31 cellular contexts compared by ENCODE assay signal in the genomic region with DNA sequence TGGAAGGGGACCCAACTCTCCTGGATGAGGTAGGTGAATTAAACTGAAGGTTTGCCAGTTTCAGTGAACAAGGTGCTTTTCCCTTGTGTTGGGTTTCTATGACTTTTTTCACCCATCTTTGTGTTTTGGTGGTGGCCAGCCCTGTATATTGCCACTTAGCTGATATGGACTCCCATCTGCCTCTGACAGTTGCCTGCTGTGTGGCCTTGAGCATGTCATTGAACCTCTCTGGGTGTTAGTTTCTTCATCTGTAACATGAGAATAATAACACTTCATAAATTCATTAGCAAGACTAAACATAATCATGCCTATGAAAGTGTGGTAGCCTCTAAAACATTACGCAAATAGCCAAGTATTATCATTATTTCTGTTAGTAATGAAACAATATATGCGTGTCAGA.
DNase-seq lines count a peak whose midpoint lies in the region; ATAC-seq, FAIRE-seq and TF ChIP-seq lines count a peak whose summit lies in the region.
"Had no signal": no experiment of that assay in that cellular context is flagged by ENCODE, and none has a peak within 500 bp of the region (broad histone marks: within the 10 kb centered on the region; RNA-seq: fewer than 3 reads in every experiment).

No MANE protein-coding gene starts in this region.

- no peak for TF ChIP-seq CTCF in K562 (IDR thresholded peaks at IDR 0.05 in 2 of 3, conservative IDR thresholded peaks at IDR 0.05 in 1 of 3; ENCODE audit: insufficient read depth in 2 of 3, low read depth in 1 of 3, low read length in 3 of 3)
- TF ChIP-seq CTCF in esophagus muscularis mucosa (IDR thresholded peaks at IDR 0.05): no peak
- TF ChIP-seq CTCF in progenitor cell of endocrine pancreas (IDR thresholded peaks at IDR 0.05; ENCODE audit: unreplicated experiment): no peak
- TF ChIP-seq CTCF in transverse colon (IDR thresholded peaks at IDR 0.05): no peak

- no peak for FAIRE-seq in K562 (lab: Jason Lieb, UNC)
- FAIRE-seq: GM18507, GM19239, HepG2 had no signal

- no peak for TF ChIP-seq RAD21 in K562 (CRISPR knock-in tag; conservative IDR thresholded peaks at IDR 0.05 in 1 of 2, IDR thresholded peaks at IDR 0.05 in 1 of 2)

- H3K27ac ChIP-seq in K562 (ENCODE audit: extremely low read depth, low read depth, low read length) (no peak overlapping the region), esophagus muscularis mucosa (replicated peaks in 1 of 4) (peak overlapping the region; percentile 68 to 78 (median 76)), transverse colon (peak overlapping the region; percentile 28 to 86 (median 66))
- H3K27ac ChIP-seq: coronary artery, lower lobe of right lung had no signal

- ATAC-seq in K562: no peak
- no peak for ATAC-seq in GM19395 (IDR thresholded peaks at IDR 0.05; ENCODE audit: unreplicated experiment)
- ATAC-seq in HG03175 (IDR thresholded peaks at IDR 0.05; ENCODE audit: unreplicated experiment): no peak
- no peak for ATAC-seq in GM21576 (IDR thresholded peaks at IDR 0.05; ENCODE audit: unreplicated experiment)
- ATAC-seq: effector memory CD8-positive, alpha-beta T cell; HepG2; lower lobe of right lung; natural killer cell treated with Interleukin-12 subunit alpha and Interleukin-12 subunit beta and Interleukin-15 and Interleukin-18, amount 100 ng/mL, for 72 hours; PC-3; SK-N-SH treated with all-trans-retinoic acid at 6 μM for 48 hours had no signal

- peak overlapping the region; percentile 59; the same call in 1 of the 2 replicates for H3K4me2 ChIP-seq in K562 (ENCODE audit: insufficient read depth, low read length)

- H3K4me1 Mint-ChIP-seq in progenitor cell of endocrine pancreas (ENCODE audit: low read depth): peaks cover 24% of the 10 kb centered on the region
- H3K4me1 Mint-ChIP-seq: activated B cell treated with CpG ODN at 0.5 μM for 24 hours; activated CD4-positive, alpha-beta T cell treated with anti-CD3 and anti-CD28 coated beads, Interleukin-2, amount 10 ng/mL, durations not matched to agents 7 days and 5 days; activated naive CD8-positive, alpha-beta T cell treated with anti-CD3 and anti-CD28 coated beads, Interleukin-2, amount 10 ng/mL, durations not matched to agents 7 days and 5 days; CD8-positive, alpha-beta memory T cell had no signal

- H3K9me3 Mint-ChIP-seq in progenitor cell of endocrine pancreas (ENCODE audit: low read depth): no peaks in the 10 kb centered on the region
- H3K9me3 Mint-ChIP-seq: activated B cell treated with CpG ODN at 0.5 μM for 24 hours; activated CD4-positive, alpha-beta T cell treated with anti-CD3 and anti-CD28 coated beads, Interleukin-2, amount 10 ng/mL, durations not matched to agents 7 days and 5 days; activated naive CD8-positive, alpha-beta T cell treated with anti-CD3 and anti-CD28 coated beads, Interleukin-2, amount 10 ng/mL, durations not matched to agents 7 days and 5 days; natural killer cell treated with Interleukin-12 subunit alpha and Interleukin-12 subunit beta and Interleukin-15 and Interleukin-18, amount 100 ng/mL, for 72 hours; T-helper 1 cell treated with Interleukin-12 subunit alpha and Interleukin-12 subunit beta and Interleukin-4 antibody, amounts not matched to agents 30 μg/mL and 1 μg/mL, for 36 hours had no signal

- H3K9me1 ChIP-seq in K562 (ENCODE audit: control insufficient read depth, insufficient read depth, low read length): no peaks in the 10 kb centered on the region

- TF ChIP-seq POLR2A in K562 (conservative IDR thresholded peaks at IDR 0.05) (no peak), esophagus muscularis mucosa (IDR thresholded peaks at IDR 0.05; ENCODE audit: low read depth) (no peak), transverse colon (IDR thresholded peaks at IDR 0.05) (no peak)

- TF ChIP-seq EP300 in K562 (IDR thresholded peaks at IDR 0.05; ENCODE audit: low read length) (no peak), esophagus muscularis mucosa (IDR thresholded peaks at IDR 0.05) (no peak), transverse colon (IDR thresholded peaks at IDR 0.05; ENCODE audit: low read depth) (no peak)

- WGBS in K562 (ENCODE audit: insufficient coverage, low coverage, missing lambda C conversion rate): 19% methylated on average over 2 of the region's 2 CpGs
- WGBS in esophagus muscularis mucosa: 87% methylated on average over 2 of the region's 2 CpGs
- WGBS in transverse colon (ENCODE audit: low coverage in 1 of 2), 2 donors: 95 to 96% methylated on average over 2 of the region's 2 CpGs

- peaks cover 0 to 15% of the 10 kb centered on the region in 2 experiments; a peak in 2 of 5 replicates for H3K4me1 ChIP-seq in K562 (replicated peaks in 1 of 2; ENCODE audit: control insufficient read depth in 2 of 2, insufficient read depth in 2 of 2, low read length in 2 of 2)
- H3K4me1 ChIP-seq in esophagus muscularis mucosa: peaks cover 23 to 97% (median 84%) of the 10 kb centered on the region in 4 donors
- H3K4me1 ChIP-seq in transverse colon: peaks cover 11 to 42% (median 20%) of the 10 kb centered on the region in 4 donors

- no peaks in the 10 kb centered on the region for H4K20me1 ChIP-seq in K562 (replicated peaks; ENCODE audit: control insufficient read depth, insufficient read depth, low read length)

- intact Hi-C loops in K562 (cut with micrococcal nuclease): no loop called here
- intact Hi-C loops in esophagus muscularis mucosa (cut with DNase I): loop anchor here (5.0 to 10.0 kb wide), 3 partner anchors 58 to 136 kb away; no protein-coding TSS in a partner anchor
- intact Hi-C loops in transverse colon (cut with DNase I; ENCODE audit: low total_unique reads): loop anchor here (10.0 kb wide), 1 partner anchor 84 kb away; no protein-coding TSS in a partner anchor

- H3K4me3 ChIP-seq in K562: no peak overlapping the region
- peak overlapping the region in 2 of 4 donors; percentile 6 to 19 for H3K4me3 ChIP-seq in esophagus muscularis mucosa
- no peak overlapping the region for H3K4me3 ChIP-seq in transverse colon
- H3K4me3 ChIP-seq: coronary artery, lower lobe of right lung had no signal

- H3K36me3 Mint-ChIP-seq in progenitor cell of endocrine pancreas (ENCODE audit: insufficient read depth): no peaks in the 10 kb centered on the region
- H3K36me3 Mint-ChIP-seq: activated naive CD8-positive, alpha-beta T cell treated with anti-CD3 and anti-CD28 coated beads, Interleukin-2, amount 10 ng/mL, durations not matched to agents 7 days and 5 days; CD8-positive, alpha-beta memory T cell; natural killer cell treated with Interleukin-12 subunit alpha and Interleukin-12 subunit beta and Interleukin-15 and Interleukin-18, amount 100 ng/mL, for 72 hours had no signal

- no peaks in the 10 kb centered on the region for H3K79me2 ChIP-seq in K562 (ENCODE audit: control insufficient read depth, insufficient read depth, low read length)

- CTCF ChIA-PET in K562 (lab: Yijun Ruan, JAX; ENCODE audit: low intra/inter-chr PET ratio): no interaction called here

- H2AFZ ChIP-seq in K562 (ENCODE audit: low read depth, low read length): peak overlapping the region; percentile 48; the same call in 1 of the 2 replicates

- H3K27ac Mint-ChIP-seq in progenitor cell of endocrine pancreas: peak overlapping the region; percentile 23
- H3K27ac Mint-ChIP-seq: activated B cell treated with CpG ODN at 0.5 μM for 24 hours; activated CD4-positive, alpha-beta T cell treated with anti-CD3 and anti-CD28 coated beads, Interleukin-2, amount 10 ng/mL, durations not matched to agents 7 days and 5 days; activated naive CD8-positive, alpha-beta T cell treated with anti-CD3 and anti-CD28 coated beads, Interleukin-2, amount 10 ng/mL, durations not matched to agents 7 days and 5 days; CD8-positive, alpha-beta memory T cell; effector memory CD8-positive, alpha-beta T cell; natural killer cell treated with Interleukin-12 subunit alpha and Interleukin-12 subunit beta and Interleukin-15 and Interleukin-18, amount 100 ng/mL, for 72 hours; T-helper 1 cell treated with Interleukin-12 subunit alpha and Interleukin-12 subunit beta and Interleukin-4 antibody, amounts not matched to agents 30 μg/mL and 1 μg/mL, for 36 hours had no signal

- BruUV-seq in K562 (replicated peaks; lab: Mats Ljungman, UMichigan): no TSS peak

- POLR2A ChIA-PET in K562 (lab: Yijun Ruan, JAX): no interaction called here

- H3K27me3 ChIP-seq in K562 (ENCODE audit: control insufficient read depth in 2 of 2, insufficient read depth in 2 of 2, low read length in 2 of 2) (no peaks in the 10 kb centered on the region), esophagus muscularis mucosa (no peaks in the 10 kb centered on the region), transverse colon (no peaks in the 10 kb centered on the region)

- no peak for DNase-seq in K562 (ENCODE audit: extremely low read depth in 1 of 4, low spot score in 3 of 4)
- DNase-seq in esophagus muscularis mucosa (ENCODE audit: extremely low spot score): no peak
- no peak for DNase-seq in progenitor cell of endocrine pancreas (ENCODE audit: low spot score, unreplicated experiment)
- no peak for DNase-seq in transverse colon
- DNase-seq: activated B cell treated with CpG ODN at 0.5 μM for 24 hours; activated CD4-positive, alpha-beta T cell treated with anti-CD3 and anti-CD28 coated beads, Interleukin-2, amount 10 ng/mL, durations not matched to agents 7 days and 5 days; activated naive CD8-positive, alpha-beta T cell treated with anti-CD3 and anti-CD28 coated beads, Interleukin-2, amount 10 ng/mL, durations not matched to agents 7 days and 5 days; aorta; CD8-positive, alpha-beta memory T cell; DMS 273 treated with DMSO at 0.1 percent for 48 hours; effector memory CD8-positive, alpha-beta T cell; H7; kidney glomerular epithelial cell; lower lobe of right lung; NCI-H1436 treated with DMSO at 0.1 percent for 48 hours; NCI-H2107; NCI-H345; NCI-H69; PC-3; stimulated activated CD4-positive, alpha-beta T cell treated with anti-CD3 and anti-CD28 coated beads, Interleukin-15, amount 100 ng/mL, for 24 hours; stimulated activated CD4-positive, alpha-beta T cell treated with anti-CD3 and anti-CD28 coated beads, Interleukin-4, amount 100 ng/mL, for 4 hours had no signal

- no peaks in the 10 kb centered on the region for H3K36me3 ChIP-seq in K562 (ENCODE audit: control insufficient read depth, insufficient read depth, low read length)
- H3K36me3 ChIP-seq in esophagus muscularis mucosa: no peaks in the 10 kb centered on the region
- no peaks in the 10 kb centered on the region for H3K36me3 ChIP-seq in transverse colon
- H3K36me3 ChIP-seq: lower lobe of right lung had no signal

- no peaks in the 10 kb centered on the region for H3K27me3 Mint-ChIP-seq in progenitor cell of endocrine pancreas
- H3K27me3 Mint-ChIP-seq: activated CD4-positive, alpha-beta T cell treated with anti-CD3 and anti-CD28 coated beads, Interleukin-2, amount 10 ng/mL, durations not matched to agents 7 days and 5 days; activated naive CD8-positive, alpha-beta T cell treated with anti-CD3 and anti-CD28 coated beads, Interleukin-2, amount 10 ng/mL, durations not matched to agents 7 days and 5 days; CD8-positive, alpha-beta memory T cell; effector memory CD8-positive, alpha-beta T cell had no signal

- no peak overlapping the region for H3K4me3 Mint-ChIP-seq in progenitor cell of endocrine pancreas (ENCODE audit: low read depth)
- H3K4me3 Mint-ChIP-seq: activated B cell treated with CpG ODN at 0.5 μM for 24 hours; activated CD4-positive, alpha-beta T cell treated with anti-CD3 and anti-CD28 coated beads, Interleukin-2, amount 10 ng/mL, durations not matched to agents 7 days and 5 days; activated naive CD8-positive, alpha-beta T cell treated with anti-CD3 and anti-CD28 coated beads, Interleukin-2, amount 10 ng/mL, durations not matched to agents 7 days and 5 days; CD8-positive, alpha-beta memory T cell; effector memory CD8-positive, alpha-beta T cell; natural killer cell treated with Interleukin-12 subunit alpha and Interleukin-12 subunit beta and Interleukin-15 and Interleukin-18, amount 100 ng/mL, for 72 hours; T-helper 1 cell treated with Interleukin-12 subunit alpha and Interleukin-12 subunit beta and Interleukin-4 antibody, amounts not matched to agents 30 μg/mL and 1 μg/mL, for 36 hours had no signal

- no peaks in the 10 kb centered on the region for H3K9me3 ChIP-seq in K562 (replicated peaks; ENCODE audit: control insufficient read depth, insufficient read depth, low read depth, low read length)
- no peaks in the 10 kb centered on the region for H3K9me3 ChIP-seq in esophagus muscularis mucosa
- H3K9me3 ChIP-seq in transverse colon: no peaks in the 10 kb centered on the region
- H3K9me3 ChIP-seq: lower lobe of right lung had no signal

- in situ Hi-C loops in K562 (cut with MboI) (no loop called here), transverse colon (cut with MboI; ENCODE audit: low pct_ligation_motif_present in 1 of 4, low pct_unique_long_range_greater_than_20kb in 1 of 4, low sequenced_read_pairs in 3 of 4) (no loop called here)

- 0 out of 4 replicates have a peak overlapping the region, but pooled peaks of 1 of the 2 experiments have one; percentile 19 for H3K9ac ChIP-seq in K562 (ENCODE audit: insufficient read depth in 1 of 2, low read depth in 2 of 2, low read length in 2 of 2)
